Comparison of ENCODE assay signal across 15 cellular contexts in genomic region chr14:32327255-32327961, GRCh38. TPM values are rescaled to one million over a fixed set of nuclear protein-coding genes. Genes with fewer than 3 reads are reported as not detected.
A peak's percentile ranks its signal among the peaks of the same experiment; 100 is the strongest.
DNase-seq lines count a peak whose midpoint lies in the region; ATAC-seq and TF ChIP-seq lines count a peak whose summit lies in the region.
"Had no signal": no experiment of that assay in that cellular context is flagged by ENCODE, and none has a peak within 500 bp of the region (broad histone marks: within the 10 kb centered on the region; RNA-seq: fewer than 3 reads in every experiment).

No MANE protein-coding gene starts in this region.

- POLR2A ChIA-PET in T-cell (lab: Charles Lee) = interaction anchor here in 1 of 2 donors (0.7 kb wide), 1 partner anchor 95 kb away, joined by 3 read pairs; no protein-coding TSS in a partner anchor

- no peak overlapping the region for H3K27ac Mint-ChIP-seq in activated CD8-positive, alpha-beta memory T cell treated with anti-CD3 and anti-CD28 coated beads, Interleukin-2, amount 10 ng/mL, durations not matched to agents 7 days and 5 days
- peak overlapping the region; percentile 15 for H3K27ac Mint-ChIP-seq in glutamatergic neuron (ENCODE audit: unreplicated experiment)
- H3K27ac Mint-ChIP-seq in stimulated activated naive CD8-positive, alpha-beta T cell treated with anti-CD3 and anti-CD28 coated beads, Interleukin-15, amount 100 ng/mL, for 72 hours = no peak overlapping the region
- no peak overlapping the region for H3K27ac Mint-ChIP-seq in T-cell
- H3K27ac Mint-ChIP-seq: GM23338, IgD-negative memory B cell had no signal

- H3K27me3 Mint-ChIP-seq in activated CD8-positive, alpha-beta memory T cell treated with anti-CD3 and anti-CD28 coated beads, Interleukin-2, amount 10 ng/mL, durations not matched to agents 7 days and 5 days = peaks cover 7% of the 10 kb centered on the region
- H3K27me3 Mint-ChIP-seq in glutamatergic neuron (ENCODE audit: unreplicated experiment) (peaks cover 1% of the 10 kb centered on the region), T-cell (no peaks in the 10 kb centered on the region)
- no peaks in the 10 kb centered on the region for H3K27me3 Mint-ChIP-seq in stimulated activated naive CD8-positive, alpha-beta T cell treated with anti-CD3 and anti-CD28 coated beads, Interleukin-15, amount 100 ng/mL, for 72 hours

- CTCF ChIA-PET in activated CD8-positive, alpha-beta memory T cell treated with anti-CD3 and anti-CD28 coated beads, Interleukin-2, amount 10 ng/mL, durations not matched to agents 7 days and 5 days (lab: Charles Lee) = interaction anchor here (1.2 kb wide), 1 partner anchor 254 kb away, joined by 3 read pairs; no protein-coding TSS in a partner anchor
- CTCF ChIA-PET in T-cell (lab: Charles Lee) = no interaction called here

- DNase-seq in activated CD8-positive, alpha-beta memory T cell treated with anti-CD3 and anti-CD28 coated beads, Interleukin-2, amount 10 ng/mL, durations not matched to agents 7 days and 5 days = peak; percentile 55
- DNase-seq in activated CD8-positive, alpha-beta memory T cell treated with anti-CD3 and anti-CD28 coated beads, Interleukin-2, amount 50 U/mL, for 4 hours = no peak
- DNase-seq in OCI-M1 (lab: John Stamatoyannopoulos, UW) (peak; percentile 20), glutamatergic neuron (no peak), left lobe of liver (ENCODE audit: low spot score) (no peak), T-cell (no peak), hypothalamus (lab: John Stamatoyannopoulos, UW) (no peak)
- DNase-seq in stimulated activated naive CD8-positive, alpha-beta T cell treated with anti-CD3 and anti-CD28 coated beads, Interleukin-15, amount 100 ng/mL, for 72 hours = no peak
- DNase-seq: 8988T, NCI-H1092 treated with DMSO at 0.1 percent for 48 hours, NCI-H1694 treated with DMSO at 0.1 percent for 48 hours, NCI-H446 treated with DMSO at 0.1 percent for 48 hours, NCI-H774 had no signal

- no peak for TF ChIP-seq CTCF in glutamatergic neuron (IDR thresholded peaks at IDR 0.05; ENCODE audit: partially characterized antibody, unreplicated experiment)

- peaks cover 20% of the 10 kb centered on the region for H3K4me1 Mint-ChIP-seq in activated CD8-positive, alpha-beta memory T cell treated with anti-CD3 and anti-CD28 coated beads, Interleukin-2, amount 10 ng/mL, durations not matched to agents 7 days and 5 days
- H3K4me1 Mint-ChIP-seq in glutamatergic neuron (ENCODE audit: low read depth, unreplicated experiment) (peaks cover 14% of the 10 kb centered on the region), T-cell (peaks cover 0 to 3% (median 0%) of the 10 kb centered on the region in 3 donors)
- peaks cover 10% of the 10 kb centered on the region for H3K4me1 Mint-ChIP-seq in stimulated activated naive CD8-positive, alpha-beta T cell treated with anti-CD3 and anti-CD28 coated beads, Interleukin-15, amount 100 ng/mL, for 72 hours
- H3K4me1 Mint-ChIP-seq: IgD-negative memory B cell had no signal

- H3K36me3 Mint-ChIP-seq in activated CD8-positive, alpha-beta memory T cell treated with anti-CD3 and anti-CD28 coated beads, Interleukin-2, amount 10 ng/mL, durations not matched to agents 7 days and 5 days = peaks cover 2% of the 10 kb centered on the region
- no peaks in the 10 kb centered on the region for H3K36me3 Mint-ChIP-seq in glutamatergic neuron (ENCODE audit: unreplicated experiment)
- no peaks in the 10 kb centered on the region for H3K36me3 Mint-ChIP-seq in T-cell
- H3K36me3 Mint-ChIP-seq: IgD-negative memory B cell had no signal

- ATAC-seq in activated CD8-positive, alpha-beta memory T cell treated with anti-CD3 and anti-CD28 coated beads, Interleukin-2, amount 10 ng/mL, durations not matched to agents 7 days and 5 days = peak; percentile 51
- ATAC-seq in stimulated activated naive CD8-positive, alpha-beta T cell treated with anti-CD3 and anti-CD28 coated beads, Interleukin-15, amount 100 ng/mL, for 72 hours = peak; percentile 75
- ATAC-seq in left lobe of liver (no peak), T-cell (replicated peaks in 1 of 4) (no peak)
- ATAC-seq: GM23338 had no signal

- no peak overlapping the region for H3K4me3 Mint-ChIP-seq in activated CD8-positive, alpha-beta memory T cell treated with anti-CD3 and anti-CD28 coated beads, Interleukin-2, amount 10 ng/mL, durations not matched to agents 7 days and 5 days
- H3K4me3 Mint-ChIP-seq in glutamatergic neuron (ENCODE audit: unreplicated experiment) = peak overlapping the region; percentile 17
- no peak overlapping the region for H3K4me3 Mint-ChIP-seq in stimulated activated naive CD8-positive, alpha-beta T cell treated with anti-CD3 and anti-CD28 coated beads, Interleukin-15, amount 100 ng/mL, for 72 hours
- no peak overlapping the region for H3K4me3 Mint-ChIP-seq in T-cell
- H3K4me3 Mint-ChIP-seq: GM23338, IgD-negative memory B cell had no signal

- H3K9me3 Mint-ChIP-seq in activated CD8-positive, alpha-beta memory T cell treated with anti-CD3 and anti-CD28 coated beads, Interleukin-2, amount 10 ng/mL, durations not matched to agents 7 days and 5 days (ENCODE audit: low read depth) = no peaks in the 10 kb centered on the region
- H3K9me3 Mint-ChIP-seq in glutamatergic neuron (ENCODE audit: unreplicated experiment) (peaks cover 19% of the 10 kb centered on the region), T-cell (peaks cover 0 to 14% (median 13%) of the 10 kb centered on the region in 3 donors)
- no peaks in the 10 kb centered on the region for H3K9me3 Mint-ChIP-seq in stimulated activated naive CD8-positive, alpha-beta T cell treated with anti-CD3 and anti-CD28 coated beads, Interleukin-15, amount 100 ng/mL, for 72 hours
- H3K9me3 Mint-ChIP-seq: GM23338 had no signal

RNA-seq across cellular contexts. Expression of gene AKAP6, which starts 1.7 kb away (rescaled TPM):
- total RNA-seq in activated CD8-positive, alpha-beta memory T cell treated with anti-CD3 and anti-CD28 coated beads, Interleukin-2, amount 10 ng/mL, durations not matched to agents 7 days and 5 days = under 1 TPM; 0.82 to 0.85 TPM
- total RNA-seq in glutamatergic neuron (ENCODE audit: unreplicated experiment) (600 TPM), left lobe of liver (7.2 TPM), T-cell (1 to 10 TPM; 1.7 to 6.6 (median 2.6) TPM)

Comparison
In these comparisons a context has a peak if more than half of its experiments do, and no peak if none do; other contexts are left out.
1. DNase-seq: peak in activated CD8-positive, alpha-beta memory T cell treated with anti-CD3 and anti-CD28 coated beads, Interleukin-2, amount 10 ng/mL, durations not matched to agents 7 days and 5 days (single experiment) and OCI-M1 (single experiment); none in activated CD8-positive, alpha-beta memory T cell treated with anti-CD3 and anti-CD28 coated beads, Interleukin-2, amount 50 U/mL, for 4 hours (single experiment), glutamatergic neuron (single experiment), stimulated activated naive CD8-positive, alpha-beta T cell treated with anti-CD3 and anti-CD28 coated beads, Interleukin-15, amount 100 ng/mL, for 72 hours (0 of 2), left lobe of liver (single experiment), T-cell (0 of 34) and hypothalamus (0 of 51).
2. ATAC-seq: peak in activated CD8-positive, alpha-beta memory T cell treated with anti-CD3 and anti-CD28 coated beads, Interleukin-2, amount 10 ng/mL, durations not matched to agents 7 days and 5 days (single experiment) and stimulated activated naive CD8-positive, alpha-beta T cell treated with anti-CD3 and anti-CD28 coated beads, Interleukin-15, amount 100 ng/mL, for 72 hours (single experiment); none in left lobe of liver (single experiment) and T-cell (0 of 4).
3. RNA of gene AKAP6, which starts 1.7 kb away (total RNA-seq): 600 TPM in glutamatergic neuron (single experiment); 7.2 TPM in left lobe of liver (single experiment), 1.7 to 6.6 TPM in T-cell and 0.82 to 0.85 TPM in activated CD8-positive, alpha-beta memory T cell treated with anti-CD3 and anti-CD28 coated beads, Interleukin-2, amount 10 ng/mL, durations not matched to agents 7 days and 5 days; every median in the first group is over 10 times any median in the second.